Comparison of ENCODE assay signal across 8 cellular contexts in genomic region chr3:179768080-179768479, GRCh38.
DNase-seq lines count a peak whose midpoint lies in the region; ATAC-seq and TF ChIP-seq lines count a peak whose summit lies in the region.

No MANE protein-coding gene starts in this region.

- TF ChIP-seq EP300 in neural cell (conservative IDR thresholded peaks at IDR 0.05; ENCODE audit: poor library complexity, severe bottlenecking), result no peak

- H3K9ac ChIP-seq in neural cell (ENCODE audit: low read length), result no peak overlapping the region

- H3F3A ChIP-seq in neural cell (ENCODE audit: insufficient read depth, low read length, poor library complexity, severe bottlenecking), result no peaks in the 10 kb centered on the region

- DNase-seq in NOMO-1 (lab: John Stamatoyannopoulos, UW; ENCODE audit: unreplicated experiment in 2 of 2) (peak; percentile 8 to 18), NOMO-1 treated with dmso at 0.1 percent for 144 hours (lab: John Stamatoyannopoulos, UW; ENCODE audit: unreplicated experiment) (no peak), NCI-H2107 treated with DMSO at 0.1 percent for 48 hours (lab: John Stamatoyannopoulos, UW; ENCODE audit: unreplicated experiment) (peak; percentile 57), cardiac fibroblast (ENCODE audit: low read depth in 2 of 2) (peak; percentile 65 to 68)

- no peaks in the 10 kb centered on the region for H3K9me2 ChIP-seq in neural cell (ENCODE audit: insufficient read depth, low read length)

- H3K27ac ChIP-seq in neural cell (ENCODE audit: low read length), result no peak overlapping the region

- H3K79me2 ChIP-seq in neural cell (replicated peaks; ENCODE audit: insufficient read depth, low read length), result no peaks in the 10 kb centered on the region

- no peaks in the 10 kb centered on the region for H3K36me3 ChIP-seq in neural cell (ENCODE audit: insufficient read depth, low read length)

- H3K27me3 ChIP-seq in neural cell (ENCODE audit: insufficient read depth, low read depth, low read length), result no peaks in the 10 kb centered on the region

- peak; percentile 66 for TF ChIP-seq RAD21 in neural cell (conservative IDR thresholded peaks at IDR 0.05)

- no peaks in the 10 kb centered on the region for H4K20me1 ChIP-seq in neural cell (ENCODE audit: insufficient read depth)

- H2AFZ ChIP-seq in neural cell (ENCODE audit: low read depth, low read length), result no peak overlapping the region

- no peak overlapping the region for H3K4me3 ChIP-seq in cardiac fibroblast (replicated peaks in 1 of 2; ENCODE audit: low read depth in 2 of 2, low read length in 2 of 2)
- no peak overlapping the region for H3K4me3 ChIP-seq in neural cell (ENCODE audit: low read length)

- ATAC-seq in HG03045 (IDR thresholded peaks at IDR 0.05; ENCODE audit: unreplicated experiment) (no peak), HG03457 (IDR thresholded peaks at IDR 0.05; ENCODE audit: unreplicated experiment) (no peak), HG03520 (IDR thresholded peaks at IDR 0.05; ENCODE audit: unreplicated experiment) (no peak)

- TF ChIP-seq CTCF in cardiac fibroblast (IDR thresholded peaks at IDR 0.05; ENCODE audit: low read depth, low read length), result peak; percentile 72
- TF ChIP-seq CTCF in neural cell (IDR thresholded peaks at IDR 0.05; ENCODE audit: poor library complexity, severe bottlenecking), result peak; percentile 62

- H3K9me3 ChIP-seq in neural cell (ENCODE audit: low read length), result no peaks in the 10 kb centered on the region

- H3K4me2 ChIP-seq in neural cell (ENCODE audit: low read length), result no peak overlapping the region

TF ChIP-seq in neural cell, 6 proteins besides CTCF, POLR2A, EP300 and RAD21:
- TF ChIP-seq, protein P1, sequence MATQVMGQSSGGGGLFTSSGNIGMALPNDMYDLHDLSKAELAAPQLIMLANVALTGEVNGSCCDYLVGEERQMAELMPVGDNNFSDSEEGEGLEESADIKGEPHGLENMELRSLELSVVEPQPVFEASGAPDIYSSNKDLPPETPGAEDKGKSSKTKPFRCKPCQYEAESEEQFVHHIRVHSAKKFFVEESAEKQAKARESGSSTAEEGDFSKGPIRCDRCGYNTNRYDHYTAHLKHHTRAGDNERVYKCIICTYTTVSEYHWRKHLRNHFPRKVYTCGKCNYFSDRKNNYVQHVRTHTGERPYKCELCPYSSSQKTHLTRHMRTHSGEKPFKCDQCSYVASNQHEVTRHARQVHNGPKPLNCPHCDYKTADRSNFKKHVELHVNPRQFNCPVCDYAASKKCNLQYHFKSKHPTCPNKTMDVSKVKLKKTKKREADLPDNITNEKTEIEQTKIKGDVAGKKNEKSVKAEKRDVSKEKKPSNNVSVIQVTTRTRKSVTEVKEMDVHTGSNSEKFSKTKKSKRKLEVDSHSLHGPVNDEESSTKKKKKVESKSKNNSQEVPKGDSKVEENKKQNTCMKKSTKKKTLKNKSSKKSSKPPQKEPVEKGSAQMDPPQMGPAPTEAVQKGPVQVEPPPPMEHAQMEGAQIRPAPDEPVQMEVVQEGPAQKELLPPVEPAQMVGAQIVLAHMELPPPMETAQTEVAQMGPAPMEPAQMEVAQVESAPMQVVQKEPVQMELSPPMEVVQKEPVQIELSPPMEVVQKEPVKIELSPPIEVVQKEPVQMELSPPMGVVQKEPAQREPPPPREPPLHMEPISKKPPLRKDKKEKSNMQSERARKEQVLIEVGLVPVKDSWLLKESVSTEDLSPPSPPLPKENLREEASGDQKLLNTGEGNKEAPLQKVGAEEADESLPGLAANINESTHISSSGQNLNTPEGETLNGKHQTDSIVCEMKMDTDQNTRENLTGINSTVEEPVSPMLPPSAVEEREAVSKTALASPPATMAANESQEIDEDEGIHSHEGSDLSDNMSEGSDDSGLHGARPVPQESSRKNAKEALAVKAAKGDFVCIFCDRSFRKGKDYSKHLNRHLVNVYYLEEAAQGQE (IDR thresholded peaks at IDR 0.05; ENCODE audit: borderline replicate concordance), result no peak
- no peak for TF ChIP-seq MXI1 (conservative IDR thresholded peaks at IDR 0.05; ENCODE audit: poor library complexity, severe bottlenecking)
- TF ChIP-seq SMC3 (conservative IDR thresholded peaks at IDR 0.05; ENCODE audit: poor library complexity), result peak; percentile 66
